Comparison of ENCODE assay signal across 10 cellular contexts in genomic region chr10:113788604-113789083, GRCh38. TPM values are rescaled to one million over a fixed set of nuclear protein-coding genes. Genes with fewer than 3 reads are reported as not detected.
DNase-seq lines count a peak whose midpoint lies in the region; ATAC-seq and TF ChIP-seq lines count a peak whose summit lies in the region.
"Had no signal": no experiment of that assay in that cellular context is flagged by ENCODE, and none has a peak within 500 bp of the region (broad histone marks: within the 10 kb centered on the region; RNA-seq: fewer than 3 reads in every experiment).

No MANE protein-coding gene starts in this region.

- CTCF ChIA-PET in SK-N-SH (lab: Yijun Ruan, JAX) = interaction anchor here (1.0 to 2.6 kb wide), 3 partner anchors 11 to 314 kb away, joined by 3 to 9 read pairs (median 6); no protein-coding TSS in a partner anchor

- H3K9me3 Mint-ChIP-seq in glutamatergic neuron (ENCODE audit: unreplicated experiment) = no peaks in the 10 kb centered on the region

- TF ChIP-seq RAD21 in SK-N-SH (IDR thresholded peaks at IDR 0.05; ENCODE audit: low read length) = no peak

- peak overlapping the region; percentile 19 to 26; a peak in 2 of 4 replicates for H3K27ac ChIP-seq in SK-N-SH (ENCODE audit: low read depth in 2 of 2, low read length in 1 of 2)
- H3K27ac ChIP-seq in hepatocyte = no peak overlapping the region
- H3K27ac ChIP-seq: BLaER1 had no signal

- H4K20me1 ChIP-seq in SK-N-SH (ENCODE audit: insufficient read depth) (no peaks in the 10 kb centered on the region), hepatocyte (ENCODE audit: insufficient read depth, poor library complexity, severe bottlenecking) (no peaks in the 10 kb centered on the region)
- H4K20me1 ChIP-seq: BLaER1 had no signal

- H3K4me3 Mint-ChIP-seq in glutamatergic neuron (ENCODE audit: unreplicated experiment) = no peak overlapping the region

- H3K27me3 Mint-ChIP-seq in glutamatergic neuron (ENCODE audit: unreplicated experiment) = no peaks in the 10 kb centered on the region

- peaks cover 11% of the 10 kb centered on the region for H3F3A ChIP-seq in SK-N-SH (replicated peaks; ENCODE audit: insufficient read depth)

- no peaks in the 10 kb centered on the region for H3K36me3 Mint-ChIP-seq in glutamatergic neuron (ENCODE audit: unreplicated experiment)

- no peak overlapping the region for H3K4me3 ChIP-seq in SK-N-SH (ENCODE audit: low read depth in 2 of 2, low read length in 1 of 2)
- no peak overlapping the region for H3K4me3 ChIP-seq in hepatocyte
- H3K4me3 ChIP-seq: BLaER1 had no signal

- 36% methylated on average over 9 of the region's 9 CpGs for WGBS in SK-N-SH (ENCODE audit: low lambda C conversion rate)
- 76% methylated on average over 9 of the region's 9 CpGs for WGBS in hepatocyte (ENCODE audit: low lambda C conversion rate, missing lambda C conversion rate)

- TF ChIP-seq CTCF in SK-N-SH (IDR thresholded peaks at IDR 0.05) (no peak), hepatocyte (IDR thresholded peaks at IDR 0.05; ENCODE audit: poor library complexity) (no peak), glutamatergic neuron (IDR thresholded peaks at IDR 0.05; ENCODE audit: partially characterized antibody, unreplicated experiment) (no peak)

- no peaks in the 10 kb centered on the region for H3K4me1 Mint-ChIP-seq in glutamatergic neuron (ENCODE audit: low read depth, unreplicated experiment)

- H3K9me3 ChIP-seq in SK-N-SH (no peaks in the 10 kb centered on the region), hepatocyte (ENCODE audit: low read depth) (no peaks in the 10 kb centered on the region)
- H3K9me3 ChIP-seq: BLaER1 had no signal

- H3K4me2 ChIP-seq in SK-N-SH (peak overlapping the region; percentile 38; the same call in 1 of the 2 replicates), hepatocyte (no peak overlapping the region)
- H3K4me2 ChIP-seq: BLaER1 had no signal

- H3K9ac ChIP-seq in SK-N-SH = no peak overlapping the region
- H3K9ac ChIP-seq: BLaER1 had no signal

- H3K9me2 ChIP-seq in SK-N-SH (no peaks in the 10 kb centered on the region), hepatocyte (replicated peaks; ENCODE audit: insufficient read depth) (no peaks in the 10 kb centered on the region)

- H3K4me1 ChIP-seq in SK-N-SH (ENCODE audit: control insufficient read depth in 1 of 2, insufficient read depth in 2 of 2, low read depth in 1 of 2, low read length in 1 of 2) = no peaks in the 10 kb centered on the region; a peak in 2 of 4 replicates
- H3K4me1 ChIP-seq in hepatocyte (ENCODE audit: insufficient read depth) = no peaks in the 10 kb centered on the region
- H3K4me1 ChIP-seq: BLaER1 had no signal

- H3K79me2 ChIP-seq in SK-N-SH (ENCODE audit: insufficient read depth) (no peaks in the 10 kb centered on the region), hepatocyte (no peaks in the 10 kb centered on the region)

- TF ChIP-seq EP300 in SK-N-SH (IDR thresholded peaks at IDR 0.05; ENCODE audit: borderline replicate concordance in 1 of 2, low read depth in 1 of 2, low read length in 1 of 2) = no peak

- POLR2A ChIA-PET in SK-N-SH (lab: Yijun Ruan, JAX) = no interaction called here

- H2AFZ ChIP-seq in SK-N-SH (ENCODE audit: low read depth) (peak overlapping the region; percentile 71), hepatocyte (no peak overlapping the region)

- ATAC-seq in HG03045 (IDR thresholded peaks at IDR 0.05; ENCODE audit: unreplicated experiment) = peak; percentile 74

- H3K27me3 ChIP-seq in SK-N-SH (ENCODE audit: insufficient read depth) (no peaks in the 10 kb centered on the region), hepatocyte (no peaks in the 10 kb centered on the region)
- H3K27me3 ChIP-seq: BLaER1 had no signal

- no peak overlapping the region for H3K27ac Mint-ChIP-seq in glutamatergic neuron (ENCODE audit: unreplicated experiment)

- DNase-seq in NCI-H2171 treated with DMSO at 0.1 percent for 48 hours (lab: John Stamatoyannopoulos, UW) = peak; percentile 40
- DNase-seq in NCI-H2171 (lab: John Stamatoyannopoulos, UW) = no peak
- DNase-seq in SK-N-SH = no peak
- peak; percentile 40 for DNase-seq in hepatocyte (ENCODE audit: low spot score)
- no peak for DNase-seq in activated CD4-positive, alpha-beta T cell treated with anti-CD3 and anti-CD28 coated beads, Interleukin-2, amount 50 U/mL, for 1 hour
- DNase-seq in glutamatergic neuron = no peak
- DNase-seq in 8988T = no peak

- no peaks in the 10 kb centered on the region for H3K36me3 ChIP-seq in SK-N-SH (replicated peaks in 1 of 2; ENCODE audit: control insufficient read depth in 1 of 2, insufficient read depth in 2 of 2, low read length in 1 of 2)
- H3K36me3 ChIP-seq in hepatocyte (replicated peaks; ENCODE audit: insufficient read depth, low read depth) = no peaks in the 10 kb centered on the region
- H3K36me3 ChIP-seq: BLaER1 had no signal

TF ChIP-seq in SK-N-SH, 30 proteins besides CTCF, POLR2A, EP300 and RAD21:
- TF ChIP-seq YY1 (IDR thresholded peaks at IDR 0.05; ENCODE audit: low read depth) (no peak), FOSL2 (IDR thresholded peaks at IDR 0.05; ENCODE audit: borderline replicate concordance, low read depth) (peak; percentile 92), JUND (IDR thresholded peaks at IDR 0.05) (peak; percentile 87), RCOR1 (IDR thresholded peaks at IDR 0.05; ENCODE audit: low read length) (no peak), TCF12 (IDR thresholded peaks at IDR 0.05) (peak; percentile 69), NFIC (IDR thresholded peaks at IDR 0.05; ENCODE audit: borderline replicate concordance) (peak; percentile 73)

RNA-seq across cellular contexts. Expression of gene PLEKHS1, which starts 37.2 kb away (rescaled TPM):
- polyA plus RNA-seq in SK-N-SH (2012; rRNA removed) (not detected in 2 replicates), hepatocyte (not detected in 2 replicates)
- not detected in 2 replicates for polyA plus RNA-seq in SK-N-SH (2012; cell fraction: cytosol; rRNA removed)
- 0.07 TPM in 1 of 2 replicates, not detected in the other for polyA plus RNA-seq in SK-N-SH (2012; cell fraction: nucleus; rRNA removed)
- total RNA-seq in hepatocyte (0.23 TPM in 1 of 2 replicates, not detected in the other), glutamatergic neuron (ENCODE audit: unreplicated experiment) (not detected)
- total RNA-seq: activated CD8-positive, alpha-beta memory T cell treated with anti-CD3 and anti-CD28 coated beads for 36 hours had no signal

Comparison
In these comparisons a context has a peak if more than half of its experiments do, and no peak if none do; other contexts are left out.
1. DNase-seq: peak in NCI-H2171 treated with DMSO at 0.1 percent for 48 hours (single experiment) and hepatocyte (single experiment); none in NCI-H2171 (single experiment), SK-N-SH (single experiment), activated CD4-positive, alpha-beta T cell treated with anti-CD3 and anti-CD28 coated beads, Interleukin-2, amount 50 U/mL, for 1 hour (single experiment), glutamatergic neuron (single experiment) and 8988T (single experiment).